12 cellular contexts compared by ENCODE assay signal in genomic region chr1:62294211-62294610, GRCh38. TPM values are rescaled to one million over a fixed set of nuclear protein-coding genes. Genes with fewer than 3 reads are reported as not detected.
DNase-seq lines count a peak whose midpoint lies in the region; ATAC-seq, FAIRE-seq and TF ChIP-seq lines count a peak whose summit lies in the region.
"Had no signal": no experiment of that assay in that cellular context is flagged by ENCODE, and none has a peak within 500 bp of the region (broad histone marks: within the 10 kb centered on the region; RNA-seq: fewer than 3 reads in every experiment).

No MANE protein-coding gene starts in this region.

- intact Hi-C loops in esophagus muscularis mucosa (cut with DNase I), result no loop called here

- ATAC-seq in activated naive CD8-positive, alpha-beta T cell treated with anti-CD3 and anti-CD28 coated beads, Interleukin-2, amount 50 U/mL, for 24 hours, result no peak

- H3K4me1 Mint-ChIP-seq in activated naive CD8-positive, alpha-beta T cell treated with anti-CD3 and anti-CD28 coated beads, Interleukin-2, amount 50 U/mL, for 24 hours, result peaks cover 12% of the 10 kb centered on the region
- peaks cover 8% of the 10 kb centered on the region for H3K4me1 Mint-ChIP-seq in activated naive CD8-positive, alpha-beta T cell treated with anti-CD3 and anti-CD28 coated beads for 36 hours

- FAIRE-seq in bronchial epithelial cell (lab: Jason Lieb, UNC), result no peak
- FAIRE-seq: RCC 7860 had no signal

- no peak for TF ChIP-seq POLR2A in esophagus muscularis mucosa (IDR thresholded peaks at IDR 0.05; ENCODE audit: low read depth)

- no peak overlapping the region for H3K4me3 Mint-ChIP-seq in activated naive CD8-positive, alpha-beta T cell treated with anti-CD3 and anti-CD28 coated beads, Interleukin-2, amount 50 U/mL, for 24 hours
- H3K4me3 Mint-ChIP-seq in activated naive CD8-positive, alpha-beta T cell treated with anti-CD3 and anti-CD28 coated beads for 36 hours, result no peak overlapping the region

- H3K27me3 ChIP-seq in bronchial epithelial cell (ENCODE audit: control insufficient read depth, insufficient read depth, low read length) (peaks cover 1% of the 10 kb centered on the region), esophagus muscularis mucosa (peaks cover 0 to 11% (median 0%) of the 10 kb centered on the region in 4 donors)

- TF ChIP-seq EP300 in esophagus muscularis mucosa (IDR thresholded peaks at IDR 0.05), result no peak

- H3K9me3 Mint-ChIP-seq in activated naive CD8-positive, alpha-beta T cell treated with anti-CD3 and anti-CD28 coated beads, Interleukin-2, amount 50 U/mL, for 24 hours, result no peaks in the 10 kb centered on the region
- no peaks in the 10 kb centered on the region for H3K9me3 Mint-ChIP-seq in activated naive CD8-positive, alpha-beta T cell treated with anti-CD3 and anti-CD28 coated beads for 36 hours
- H3K9me3 Mint-ChIP-seq: activated T-helper 2 cell treated with anti-CD3 and anti-CD28 coated beads, Interferon-gamma antibody, Interleukin-2, Interleukin-4, amounts not matched to agents 10 μg/mL and 5 μg/mL and 100 μg/mL, durations not matched to agents 14 hours and 24 hours and 36 hours had no signal

- H3K9me3 ChIP-seq in esophagus muscularis mucosa, result no peaks in the 10 kb centered on the region

- H3K36me3 Mint-ChIP-seq in activated naive CD8-positive, alpha-beta T cell treated with anti-CD3 and anti-CD28 coated beads, Interleukin-2, amount 50 U/mL, for 24 hours (ENCODE audit: low read depth), result no peaks in the 10 kb centered on the region
- no peaks in the 10 kb centered on the region for H3K36me3 Mint-ChIP-seq in activated naive CD8-positive, alpha-beta T cell treated with anti-CD3 and anti-CD28 coated beads for 36 hours

- DNase-seq in activated naive CD8-positive, alpha-beta T cell treated with anti-CD3 and anti-CD28 coated beads, Interleukin-2, amount 50 U/mL, for 24 hours, result peak; percentile 13
- DNase-seq in activated naive CD8-positive, alpha-beta T cell treated with anti-CD3 and anti-CD28 coated beads for 36 hours, result no peak
- DNase-seq in NAMALWA (ENCODE audit: low spot score) (peak; percentile 50), bronchial epithelial cell (ENCODE audit: low read depth) (peak; percentile 22), superior temporal gyrus (ENCODE audit: extremely low spot score) (peak; percentile 26), cerebellar cortex (ENCODE audit: low spot score) (no peak), esophagus muscularis mucosa (ENCODE audit: extremely low spot score) (no peak), iPS-NIHi11 (ENCODE audit: low spot score) (no peak)

- 78% methylated on average over 5 of the region's 5 CpGs for WGBS in esophagus muscularis mucosa

- TF ChIP-seq CTCF in bronchial epithelial cell (IDR thresholded peaks at IDR 0.05; ENCODE audit: insufficient read depth, low read length, severe bottlenecking), result no peak
- TF ChIP-seq CTCF in esophagus muscularis mucosa (IDR thresholded peaks at IDR 0.05), result no peak

- H3K4me1 ChIP-seq in esophagus muscularis mucosa, result peaks cover 10 to 13% (median 11%) of the 10 kb centered on the region in 4 donors

- H3K4me3 ChIP-seq in bronchial epithelial cell (ENCODE audit: low read depth, low read length), result no peak overlapping the region
- H3K4me3 ChIP-seq in esophagus muscularis mucosa, result no peak overlapping the region

- no peak overlapping the region for H3K27ac Mint-ChIP-seq in activated naive CD8-positive, alpha-beta T cell treated with anti-CD3 and anti-CD28 coated beads, Interleukin-2, amount 50 U/mL, for 24 hours
- H3K27ac Mint-ChIP-seq in activated naive CD8-positive, alpha-beta T cell treated with anti-CD3 and anti-CD28 coated beads for 36 hours, result no peak overlapping the region
- H3K27ac Mint-ChIP-seq: activated T-helper 2 cell treated with anti-CD3 and anti-CD28 coated beads, Interferon-gamma antibody, Interleukin-2, Interleukin-4, amounts not matched to agents 10 μg/mL and 5 μg/mL and 100 μg/mL, durations not matched to agents 14 hours and 24 hours and 36 hours had no signal

- H3K27me3 Mint-ChIP-seq in activated naive CD8-positive, alpha-beta T cell treated with anti-CD3 and anti-CD28 coated beads, Interleukin-2, amount 50 U/mL, for 24 hours, result no peaks in the 10 kb centered on the region
- H3K27me3 Mint-ChIP-seq in activated naive CD8-positive, alpha-beta T cell treated with anti-CD3 and anti-CD28 coated beads for 36 hours, result no peaks in the 10 kb centered on the region

- no peaks in the 10 kb centered on the region for H3K36me3 ChIP-seq in bronchial epithelial cell (ENCODE audit: control insufficient read depth, insufficient read depth, low read length)
- no peaks in the 10 kb centered on the region for H3K36me3 ChIP-seq in esophagus muscularis mucosa

- H3K27ac ChIP-seq in esophagus muscularis mucosa (replicated peaks in 1 of 4), result no peak overlapping the region

RNA-seq across cellular contexts. Expression of gene KANK4, which starts 25.0 kb away (rescaled TPM):
- total RNA-seq in activated naive CD8-positive, alpha-beta T cell treated with anti-CD3 and anti-CD28 coated beads for 36 hours, result not detected
- total RNA-seq in bronchial epithelial cell (0.13 and 0.26 TPM in 2 replicates), esophagus muscularis mucosa (1 to 10 TPM in 1 of 4 donors, under 1 TPM in 3; 0.42 to 1.4 (median 0.84) TPM)
- total RNA-seq: activated T-helper 2 cell treated with anti-CD3 and anti-CD28 coated beads, Interferon-gamma antibody, Interleukin-2, Interleukin-4, amounts not matched to agents 10 μg/mL and 5 μg/mL and 100 μg/mL, durations not matched to agents 14 hours and 24 hours and 36 hours; fibroblast of villous mesenchyme; renal cortical epithelial cell had no signal

Comparison
In these comparisons a context has a peak if more than half of its experiments do, and no peak if none do; other contexts are left out.
1. DNase-seq: peak in activated naive CD8-positive, alpha-beta T cell treated with anti-CD3 and anti-CD28 coated beads, Interleukin-2, amount 50 U/mL, for 24 hours (single experiment), NAMALWA (single experiment), bronchial epithelial cell (single experiment) and superior temporal gyrus (single experiment); none in activated naive CD8-positive, alpha-beta T cell treated with anti-CD3 and anti-CD28 coated beads for 36 hours (single experiment), cerebellar cortex (single experiment), esophagus muscularis mucosa (single experiment) and iPS-NIHi11 (single experiment).